ENCODE assay signal across 14 cellular contexts in genomic region chr1:41861509-41862410, GRCh38. TPM values are rescaled to one million over a fixed set of nuclear protein-coding genes. Genes with fewer than 3 reads are reported as not detected.
A peak's percentile ranks its signal among the peaks of the same experiment; 100 is the strongest.
DNase-seq lines count a peak whose midpoint lies in the region; ATAC-seq, FAIRE-seq and TF ChIP-seq lines count a peak whose summit lies in the region.
"Had no signal": no experiment of that assay in that cellular context is flagged by ENCODE, and none has a peak within 500 bp of the region (broad histone marks: within the 10 kb centered on the region; RNA-seq: fewer than 3 reads in every experiment).

No MANE protein-coding gene starts in this region.

- no peak overlapping the region for H2AFZ ChIP-seq in HCT116 (ENCODE audit: low read depth, low read length, poor library complexity, severe bottlenecking)

- H3K4me1 ChIP-seq in HCT116 (ENCODE audit: control insufficient read depth in 1 of 2, insufficient read depth in 2 of 2, low read length in 2 of 2) = peaks cover 22 to 31% of the 10 kb centered on the region in 2 experiments
- H3K4me1 ChIP-seq: Caco-2 had no signal

- CTCF ChIA-PET in HCT116 (lab: Charles Lee) = no interaction called here
- CTCF ChIA-PET in activated CD4-positive, alpha-beta memory T cell treated with anti-CD3 and anti-CD28 coated beads for 36 hours (lab: Charles Lee) = interaction anchor here (1.4 to 2.7 kb wide), 4 partner anchors 12 to 287 kb away, joined by 4 to 11 read pairs (median 5); no protein-coding TSS in a partner anchor

- H3K4me2 ChIP-seq in HCT116 (ENCODE audit: low read length) = peak overlapping the region; percentile 71

- no peak overlapping the region for H3K9ac ChIP-seq in HCT116 (ENCODE audit: low read length)

- H3K4me3 ChIP-seq in HCT116 (replicated peaks in 1 of 2; ENCODE audit: low read depth in 1 of 2, low read length in 2 of 2) = 0 out of 4 replicates have a peak overlapping the region, but pooled peaks of 1 of the 2 experiments have one; percentile 19
- H3K4me3 ChIP-seq: heart right ventricle, sigmoid colon had no signal

- H3K9me3 ChIP-seq in HCT116 (ENCODE audit: control insufficient read depth in 1 of 2, insufficient read depth in 1 of 2, low read depth in 1 of 2, low read length in 2 of 2) = no peaks in the 10 kb centered on the region
- H3K9me3 ChIP-seq: Caco-2, heart right ventricle, sigmoid colon had no signal

- FAIRE-seq in HTR-8/SVneo (lab: Jason Lieb, UNC) = no peak

- intact Hi-C loops in HCT116 (cut with micrococcal nuclease) = no loop called here
- intact Hi-C loops in activated CD4-positive, alpha-beta memory T cell treated with anti-CD3 and anti-CD28 coated beads for 36 hours (cut with micrococcal nuclease) = loop anchor here (1.0 to 10.0 kb wide), 8 partner anchors 11 to 289 kb away; no protein-coding TSS in a partner anchor

- H3K9me2 ChIP-seq in HCT116 (ENCODE audit: insufficient read depth) = no peaks in the 10 kb centered on the region

- ATAC-seq in HCT116 = no peak
- ATAC-seq: heart right ventricle had no signal

- TF ChIP-seq RAD21 in HCT116 (IDR thresholded peaks at IDR 0.05; ENCODE audit: low read depth) = no peak

- H3K4me3 Mint-ChIP-seq in activated CD4-positive, alpha-beta memory T cell treated with anti-CD3 and anti-CD28 coated beads for 36 hours = peak overlapping the region; percentile 18
- H3K4me3 Mint-ChIP-seq in immature natural killer cell = peak overlapping the region in 2 of 5 donors; percentile 44 to 54
- H3K4me3 Mint-ChIP-seq: mesothelial cell of epicardium had no signal

- POLR2A ChIA-PET in HCT116 (lab: Charles Lee) = no interaction called here
- POLR2A ChIA-PET in activated CD4-positive, alpha-beta memory T cell treated with anti-CD3 and anti-CD28 coated beads for 36 hours (lab: Charles Lee) = interaction anchor here (0.5 to 1.3 kb wide), 4 partner anchors 12 to 155 kb away, joined by 3 read pairs; no protein-coding TSS in a partner anchor

- H3K27ac ChIP-seq in HCT116 (ENCODE audit: low read depth, low read length) = no peak overlapping the region
- H3K27ac ChIP-seq: heart right ventricle, sigmoid colon had no signal

- no peaks in the 10 kb centered on the region for H3K36me3 ChIP-seq in HCT116 (ENCODE audit: control insufficient read depth in 1 of 2, insufficient read depth in 2 of 2, low read length in 2 of 2)
- H3K36me3 ChIP-seq: heart right ventricle, sigmoid colon had no signal

- H3K27me3 Mint-ChIP-seq in activated CD4-positive, alpha-beta memory T cell treated with anti-CD3 and anti-CD28 coated beads for 36 hours = no peaks in the 10 kb centered on the region
- H3K27me3 Mint-ChIP-seq in immature natural killer cell (ENCODE audit: low read depth in 3 of 3) = peaks cover 0 to 2% (median 1%) of the 10 kb centered on the region in 3 donors

- peak overlapping the region; percentile 83 for H3K27ac Mint-ChIP-seq in activated CD4-positive, alpha-beta memory T cell treated with anti-CD3 and anti-CD28 coated beads for 36 hours
- H3K27ac Mint-ChIP-seq in immature natural killer cell = peak overlapping the region in 5 of 6 donors; percentile 11 to 65 (median 41)
- H3K27ac Mint-ChIP-seq: mesothelial cell of epicardium had no signal

- no peaks in the 10 kb centered on the region for H4K20me1 ChIP-seq in HCT116 (ENCODE audit: insufficient read depth)

- RAD21 ChIA-PET in HCT116 (lab: Charles Lee; ENCODE audit: low non-redundant PET in 1 of 2, low total read pairs in 2 of 2, uncharacterized antibody in 2 of 2, unreplicated experiment in 2 of 2) = no interaction called here

- BruUV-seq in HCT116 (replicated peaks; lab: Mats Ljungman, UMichigan) = no TSS peak

- peaks cover 34% of the 10 kb centered on the region for H3K4me1 Mint-ChIP-seq in activated CD4-positive, alpha-beta memory T cell treated with anti-CD3 and anti-CD28 coated beads for 36 hours (ENCODE audit: low read depth)
- H3K4me1 Mint-ChIP-seq in immature natural killer cell = peaks cover 28 to 58% of the 10 kb centered on the region in 2 donors

- H3K79me2 ChIP-seq in HCT116 (ENCODE audit: insufficient read depth, low read length) = no peaks in the 10 kb centered on the region

- peaks cover 24% of the 10 kb centered on the region; the same call in 1 of the 2 replicates for H3K27me3 ChIP-seq in HCT116 (ENCODE audit: insufficient read depth, low read length)
- H3K27me3 ChIP-seq: heart right ventricle, sigmoid colon had no signal

- DNase-seq in CD1c-positive myeloid dendritic cell (ENCODE audit: extremely low spot score) (peak; percentile 32), HCT116 (ENCODE audit: low read depth, low spot score) (no peak), immature natural killer cell (no peak), kidney glomerular epithelial cell (lab: John Stamatoyannopoulos, UW) (no peak), HTR-8/SVneo (ENCODE audit: insufficient read length, low spot score) (no peak), DMS79 treated with DMSO at 0.1 percent for 48 hours (lab: John Stamatoyannopoulos, UW) (no peak), putamen (ENCODE audit: low spot score) (no peak)
- no peak for DNase-seq in activated CD4-positive, alpha-beta memory T cell treated with anti-CD3 and anti-CD28 coated beads for 36 hours
- DNase-seq: Caco-2, heart right ventricle, Kasumi-1, NCI-H524 treated with DMSO at 0.1 percent for 48 hours, sigmoid colon had no signal

- no peaks in the 10 kb centered on the region for H3K9me3 Mint-ChIP-seq in activated CD4-positive, alpha-beta memory T cell treated with anti-CD3 and anti-CD28 coated beads for 36 hours
- no peaks in the 10 kb centered on the region for H3K9me3 Mint-ChIP-seq in immature natural killer cell
- H3K9me3 Mint-ChIP-seq: mesothelial cell of epicardium had no signal

- no peak for TF ChIP-seq CTCF in HCT116 (IDR thresholded peaks at IDR 0.05 in 2 of 3, conservative IDR thresholded peaks at IDR 0.05 in 1 of 3; ENCODE audit: borderline replicate concordance in 1 of 3, insufficient read depth in 1 of 3, low read depth in 2 of 3, low read length in 2 of 3)

- TF ChIP-seq POLR2A in HCT116 (IDR thresholded peaks at IDR 0.05; ENCODE audit: borderline replicate concordance, extremely low read depth, insufficient read depth, insufficient read length) = no peak

- peaks cover 2% of the 10 kb centered on the region for H3K36me3 Mint-ChIP-seq in activated CD4-positive, alpha-beta memory T cell treated with anti-CD3 and anti-CD28 coated beads for 36 hours
- peaks cover 0 to 7% (median 6%) of the 10 kb centered on the region in 3 donors for H3K36me3 Mint-ChIP-seq in immature natural killer cell
- H3K36me3 Mint-ChIP-seq: mesothelial cell of epicardium had no signal

TF ChIP-seq in HCT116, 20 proteins besides CTCF, POLR2A, EP300 and RAD21:
- TF ChIP-seq EGR1 (IDR thresholded peaks at IDR 0.05; ENCODE audit: low read depth) = no peak
- TF ChIP-seq JUND (IDR thresholded peaks at IDR 0.05) = peak; percentile 10; the same call in 1 of the 2 replicates
TF ChIP-seq in HCT116: peak in this region for 1.

RNA-seq across cellular contexts. Expression of gene HIVEP3, which starts 57.0 kb away (rescaled TPM):
- 7.1 TPM for total RNA-seq in HCT116 (2021; ENCODE audit: unreplicated experiment)
- 4.2 and 6.0 TPM in 2 replicates for polyA plus RNA-seq in HCT116 (2012)
- total RNA-seq in activated CD4-positive, alpha-beta memory T cell treated with anti-CD3 and anti-CD28 coated beads for 36 hours = 10 to 100 TPM; 25.3 to 26.2 TPM
- polyA plus RNA-seq in immature natural killer cell = 10 to 100 TPM in 2 of 3 donors, 1 to 10 TPM in 1; 9.8 to 24.1 (median 15.5) TPM
